ENCODE assay signal across 8 cellular contexts in the genomic region with DNA sequence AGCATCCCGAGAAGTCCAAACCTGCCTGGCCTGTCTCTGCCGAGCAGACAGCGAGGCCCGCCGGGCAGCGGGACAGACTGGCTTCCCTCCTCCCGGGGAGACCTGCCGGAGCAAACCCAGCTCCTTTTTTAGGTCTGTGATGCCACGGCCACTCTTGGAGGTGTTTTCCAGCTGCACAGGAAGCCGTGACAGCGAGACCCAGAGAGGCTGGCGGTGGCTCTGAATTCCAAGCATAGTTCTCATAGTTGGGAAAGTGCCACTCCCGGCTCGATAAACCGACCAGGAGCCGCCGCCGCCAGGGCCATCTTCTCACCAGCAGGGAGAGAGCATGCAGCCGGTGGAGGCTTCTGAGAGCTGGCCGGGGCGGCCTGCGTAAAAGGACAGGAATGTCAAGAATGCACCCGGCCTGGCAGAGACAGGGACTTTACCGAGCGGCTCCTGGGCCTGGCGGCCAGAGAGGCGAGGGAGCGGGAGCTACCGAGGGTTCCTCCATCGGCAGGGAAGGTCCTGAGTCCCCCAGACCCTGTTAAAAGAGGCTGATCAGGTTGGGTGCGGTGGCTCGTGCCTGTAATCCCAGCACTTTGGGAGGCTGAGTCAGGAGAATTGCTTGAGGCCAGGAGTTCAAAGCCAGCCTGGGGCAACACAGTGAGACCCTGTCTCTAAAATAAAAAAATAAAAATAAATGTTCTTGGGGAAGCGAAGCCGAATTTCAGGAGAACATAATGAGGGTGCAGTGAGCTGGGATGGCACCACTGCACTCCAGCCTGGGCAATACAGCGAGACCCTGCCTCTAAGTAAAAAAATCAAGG.
DNase-seq lines count a peak whose midpoint lies in the region; ATAC-seq and TF ChIP-seq lines count a peak whose summit lies in the region.

No MANE protein-coding gene starts in this region.

- H3K4me1 Mint-ChIP-seq in type B pancreatic cell (ENCODE audit: unreplicated experiment) = peaks cover 15% of the 10 kb centered on the region

- H3K9me3 ChIP-seq in liver (ENCODE audit: control insufficient read depth in 4 of 4, low read length in 3 of 4) = no peaks in the 10 kb centered on the region

- no peaks in the 10 kb centered on the region for H3K36me3 ChIP-seq in liver (ENCODE audit: control insufficient read depth in 4 of 4, insufficient read depth in 3 of 4, low read depth in 1 of 4, low read length in 3 of 4)

- H3K9ac ChIP-seq in liver (ENCODE audit: low read depth in 1 of 2, low read length in 2 of 2) = peak overlapping the region in 1 of 2 donors; percentile 14

- peak; percentile 42 for TF ChIP-seq CTCF in liver (IDR thresholded peaks at IDR 0.05; ENCODE audit: low read depth, low read length, missing input control)
- peak; percentile 57 for TF ChIP-seq CTCF in type B pancreatic cell (conservative IDR thresholded peaks at IDR 0.05)

- no peaks in the 10 kb centered on the region for H3K27me3 Mint-ChIP-seq in type B pancreatic cell

- H3K4me1 ChIP-seq in liver (ENCODE audit: control insufficient read depth in 4 of 4, insufficient read depth in 4 of 4, low read length in 3 of 4) = peaks cover 10 to 36% (median 25%) of the 10 kb centered on the region in 4 donors

- peak overlapping the region; percentile 34 to 39 for H3K27ac ChIP-seq in liver (ENCODE audit: low read depth in 1 of 2, low read length in 2 of 2)

- DNase-seq in HuH-7.5 (ENCODE audit: low spot score) (peak; percentile 83), dedifferentiated amniotic fluid mesenchymal stem cell (ENCODE audit: extremely low spot score) (peak; percentile 93), type B pancreatic cell (ENCODE audit: extremely low spot score, unreplicated experiment) (peak; percentile 93), Kasumi-1 (lab: John Stamatoyannopoulos, UW) (no peak), NCI-H345 treated with DMSO at 0.1 percent for 48 hours (lab: John Stamatoyannopoulos, UW; ENCODE audit: unreplicated experiment) (no peak)

- ATAC-seq in GM18517 (IDR thresholded peaks at IDR 0.05; ENCODE audit: unreplicated experiment) = no peak
- no peak for ATAC-seq in GM18870 (IDR thresholded peaks at IDR 0.05; ENCODE audit: unreplicated experiment)

- H3K4me3 Mint-ChIP-seq in type B pancreatic cell = peak overlapping the region; percentile 66

- WGBS in liver = 31% methylated on average over 35 of the region's 35 CpGs

- H3K4me3 ChIP-seq in liver (ENCODE audit: low read depth in 1 of 3, low read length in 3 of 3) = no peak overlapping the region

- H3K27me3 ChIP-seq in liver (ENCODE audit: control insufficient read depth in 4 of 4, insufficient read depth in 4 of 4, low read length in 3 of 4) = no peaks in the 10 kb centered on the region

- no peaks in the 10 kb centered on the region for H3K36me3 Mint-ChIP-seq in type B pancreatic cell

- H3K9me3 Mint-ChIP-seq in type B pancreatic cell = no peaks in the 10 kb centered on the region

- H3K27ac Mint-ChIP-seq in type B pancreatic cell = peak overlapping the region; percentile 96

- TF ChIP-seq RAD21 in liver (IDR thresholded peaks at IDR 0.05) = peak; percentile 62 to 77

TF ChIP-seq in liver, 16 proteins besides CTCF, POLR2A, EP300 and RAD21:
- TF ChIP-seq JUND (IDR thresholded peaks at IDR 0.05) (peak; percentile 57 to 67), HNF4A (conservative IDR thresholded peaks at IDR 0.05) (peak in 1 of 2 donors; percentile 51), NR2F2 (IDR thresholded peaks at IDR 0.05) (peak; percentile 83), FOXA1 (IDR thresholded peaks at IDR 0.05) (no peak), SP1 (IDR thresholded peaks at IDR 0.05) (peak; percentile 81), TAF1 (conservative IDR thresholded peaks at IDR 0.05) (no peak), GABPA (IDR thresholded peaks at IDR 0.05 in 1 of 2, conservative IDR thresholded peaks at IDR 0.05 in 1 of 2) (no peak), EGR1 (IDR thresholded peaks at IDR 0.05; ENCODE audit: low read depth in 2 of 2) (no peak), YY1 (IDR thresholded peaks at IDR 0.05) (peak; percentile 71), HNF4G (IDR thresholded peaks at IDR 0.05) (no peak), FOXA2 (IDR thresholded peaks at IDR 0.05) (no peak), RXRA (IDR thresholded peaks at IDR 0.05) (peak; percentile 73)
- TF ChIP-seq, protein P1, sequence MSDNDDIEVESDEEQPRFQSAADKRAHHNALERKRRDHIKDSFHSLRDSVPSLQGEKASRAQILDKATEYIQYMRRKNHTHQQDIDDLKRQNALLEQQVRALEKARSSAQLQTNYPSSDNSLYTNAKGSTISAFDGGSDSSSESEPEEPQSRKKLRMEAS (IDR thresholded peaks at IDR 0.05) = peak; percentile 52
- TF ChIP-seq, protein P2, sequence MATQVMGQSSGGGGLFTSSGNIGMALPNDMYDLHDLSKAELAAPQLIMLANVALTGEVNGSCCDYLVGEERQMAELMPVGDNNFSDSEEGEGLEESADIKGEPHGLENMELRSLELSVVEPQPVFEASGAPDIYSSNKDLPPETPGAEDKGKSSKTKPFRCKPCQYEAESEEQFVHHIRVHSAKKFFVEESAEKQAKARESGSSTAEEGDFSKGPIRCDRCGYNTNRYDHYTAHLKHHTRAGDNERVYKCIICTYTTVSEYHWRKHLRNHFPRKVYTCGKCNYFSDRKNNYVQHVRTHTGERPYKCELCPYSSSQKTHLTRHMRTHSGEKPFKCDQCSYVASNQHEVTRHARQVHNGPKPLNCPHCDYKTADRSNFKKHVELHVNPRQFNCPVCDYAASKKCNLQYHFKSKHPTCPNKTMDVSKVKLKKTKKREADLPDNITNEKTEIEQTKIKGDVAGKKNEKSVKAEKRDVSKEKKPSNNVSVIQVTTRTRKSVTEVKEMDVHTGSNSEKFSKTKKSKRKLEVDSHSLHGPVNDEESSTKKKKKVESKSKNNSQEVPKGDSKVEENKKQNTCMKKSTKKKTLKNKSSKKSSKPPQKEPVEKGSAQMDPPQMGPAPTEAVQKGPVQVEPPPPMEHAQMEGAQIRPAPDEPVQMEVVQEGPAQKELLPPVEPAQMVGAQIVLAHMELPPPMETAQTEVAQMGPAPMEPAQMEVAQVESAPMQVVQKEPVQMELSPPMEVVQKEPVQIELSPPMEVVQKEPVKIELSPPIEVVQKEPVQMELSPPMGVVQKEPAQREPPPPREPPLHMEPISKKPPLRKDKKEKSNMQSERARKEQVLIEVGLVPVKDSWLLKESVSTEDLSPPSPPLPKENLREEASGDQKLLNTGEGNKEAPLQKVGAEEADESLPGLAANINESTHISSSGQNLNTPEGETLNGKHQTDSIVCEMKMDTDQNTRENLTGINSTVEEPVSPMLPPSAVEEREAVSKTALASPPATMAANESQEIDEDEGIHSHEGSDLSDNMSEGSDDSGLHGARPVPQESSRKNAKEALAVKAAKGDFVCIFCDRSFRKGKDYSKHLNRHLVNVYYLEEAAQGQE (IDR thresholded peaks at IDR 0.05) = peak; percentile 26
- TF ChIP-seq, protein P3, sequence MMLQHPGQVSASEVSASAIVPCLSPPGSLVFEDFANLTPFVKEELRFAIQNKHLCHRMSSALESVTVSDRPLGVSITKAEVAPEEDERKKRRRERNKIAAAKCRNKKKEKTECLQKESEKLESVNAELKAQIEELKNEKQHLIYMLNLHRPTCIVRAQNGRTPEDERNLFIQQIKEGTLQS (IDR thresholded peaks at IDR 0.05) = peak; percentile 33
- TF ChIP-seq, protein P4, sequence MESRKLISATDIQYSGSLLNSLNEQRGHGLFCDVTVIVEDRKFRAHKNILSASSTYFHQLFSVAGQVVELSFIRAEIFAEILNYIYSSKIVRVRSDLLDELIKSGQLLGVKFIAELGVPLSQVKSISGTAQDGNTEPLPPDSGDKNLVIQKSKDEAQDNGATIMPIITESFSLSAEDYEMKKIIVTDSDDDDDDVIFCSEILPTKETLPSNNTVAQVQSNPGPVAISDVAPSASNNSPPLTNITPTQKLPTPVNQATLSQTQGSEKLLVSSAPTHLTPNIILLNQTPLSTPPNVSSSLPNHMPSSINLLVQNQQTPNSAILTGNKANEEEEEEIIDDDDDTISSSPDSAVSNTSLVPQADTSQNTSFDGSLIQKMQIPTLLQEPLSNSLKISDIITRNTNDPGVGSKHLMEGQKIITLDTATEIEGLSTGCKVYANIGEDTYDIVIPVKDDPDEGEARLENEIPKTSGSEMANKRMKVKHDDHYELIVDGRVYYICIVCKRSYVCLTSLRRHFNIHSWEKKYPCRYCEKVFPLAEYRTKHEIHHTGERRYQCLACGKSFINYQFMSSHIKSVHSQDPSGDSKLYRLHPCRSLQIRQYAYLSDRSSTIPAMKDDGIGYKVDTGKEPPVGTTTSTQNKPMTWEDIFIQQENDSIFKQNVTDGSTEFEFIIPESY (IDR thresholded peaks at IDR 0.05) = no peak

Comparison
In these comparisons a context has a peak if more than half of its experiments do, and no peak if none do; other contexts are left out.
1. DNase-seq: peak in HuH-7.5 (single experiment), dedifferentiated amniotic fluid mesenchymal stem cell (single experiment) and type B pancreatic cell (single experiment); none in Kasumi-1 (0 of 2) and NCI-H345 treated with DMSO at 0.1 percent for 48 hours (single experiment).